In genomic region chr2:196927318-196928225, GRCh38 we compare ENCODE assay signal across 8 cellular contexts. TPM values are rescaled to one million over a fixed set of nuclear protein-coding genes. Genes with fewer than 3 reads are reported as not detected.
DNase-seq lines count a peak whose midpoint lies in the region; ATAC-seq and TF ChIP-seq lines count a peak whose summit lies in the region.

No MANE protein-coding gene starts in this region.

- BruUV-seq in PC-9 (replicated peaks; lab: Mats Ljungman, UMichigan), result no TSS peak

- peaks cover 24% of the 10 kb centered on the region for H3K79me2 ChIP-seq in PC-9 (ENCODE audit: low read depth)

- no peaks in the 10 kb centered on the region for H3K9me2 ChIP-seq in PC-9 (ENCODE audit: insufficient read depth)

- H3K27ac ChIP-seq in PC-9 (peak overlapping the region; percentile 60), right cardiac atrium (ENCODE audit: low read length) (peak overlapping the region; percentile 63)

- H3K9me3 ChIP-seq in PC-9 (ENCODE audit: insufficient read depth, low read depth) (no peaks in the 10 kb centered on the region), right cardiac atrium (ENCODE audit: control insufficient read depth, low read length) (no peaks in the 10 kb centered on the region)

- H3F3A ChIP-seq in PC-9 (ENCODE audit: insufficient read depth, low read depth), result peaks cover 6% of the 10 kb centered on the region; the same call in 1 of the 2 replicates

- DNase-seq in DMS153 (lab: John Stamatoyannopoulos, UW) (peak; percentile 65), HEK293T (ENCODE audit: extremely low spot score) (no peak), PC-9 (peak; percentile 6 to 70), right cardiac atrium (peak in 1 of 3 donors; percentile 22), renal cortical epithelial cell (ENCODE audit: low read depth) (peak; percentile 81), NCI-H774 (lab: John Stamatoyannopoulos, UW) (no peak)
- DNase-seq in activated naive CD4-positive, alpha-beta T cell treated with anti-CD3 and anti-CD28 coated beads, Interleukin-2, amount 50 U/mL, for 16 hours, result peak; percentile 56

- TF ChIP-seq CTCF in PC-9 (conservative IDR thresholded peaks at IDR 0.05), result no peak

- intact Hi-C loops in PC-9 (cut with micrococcal nuclease; ENCODE audit: unreplicated experiment) (loop anchor here (5.0 kb wide), 1 partner anchor 450 kb away; no protein-coding TSS in a partner anchor), right cardiac atrium (cut with DNase I) (no loop called here)

- peak in 1 of 2 donors; percentile 3 for ATAC-seq in right cardiac atrium
- no peak for ATAC-seq in GM18868 (IDR thresholded peaks at IDR 0.05; ENCODE audit: unreplicated experiment)

- H3K36me3 ChIP-seq in PC-9 (ENCODE audit: low read depth), result no peaks in the 10 kb centered on the region

- H3K27me3 ChIP-seq in PC-9 (ENCODE audit: insufficient read depth, low read depth), result no peaks in the 10 kb centered on the region
- no peaks in the 10 kb centered on the region for H3K27me3 ChIP-seq in right cardiac atrium (ENCODE audit: control insufficient read depth, insufficient read depth)

- no peaks in the 10 kb centered on the region for H4K20me1 ChIP-seq in PC-9 (ENCODE audit: insufficient read depth)

- peak overlapping the region; percentile 93 for H3K4me2 ChIP-seq in PC-9

- H3K4me1 ChIP-seq in PC-9 (replicated peaks; ENCODE audit: insufficient read depth) (peaks cover 18% of the 10 kb centered on the region), right cardiac atrium (ENCODE audit: control insufficient read depth, insufficient read depth, low read length) (no peaks in the 10 kb centered on the region)

- peak overlapping the region; percentile 99 for H2AFZ ChIP-seq in PC-9

- POLR2A ChIA-PET in HEK293T (lab: Yijun Ruan, JAX) (interaction anchor here (0.9 to 1.5 kb wide), 5 partner anchors 11 to 128 kb away, joined by 3 to 4 read pairs (median 3); partner anchors contain the start of gene GTF3C3), PC-9 (lab: Charles Lee; ENCODE audit: unreplicated experiment) (no interaction called here)

- H3K4me3 ChIP-seq in PC-9 (peak overlapping the region; percentile 98), right cardiac atrium (ENCODE audit: low read length) (peak overlapping the region; percentile 80)

- CTCF ChIA-PET in HEK293T (lab: Yijun Ruan, JAX) (interaction anchor here (1.0 kb wide), 1 partner anchor 241 kb away, joined by 3 read pairs; no protein-coding TSS in a partner anchor), PC-9 (lab: Charles Lee) (interaction anchor here (0.6 kb wide), 1 partner anchor 290 kb away, joined by 8 read pairs; no protein-coding TSS in a partner anchor)

- WGBS in right cardiac atrium, result 15% methylated on average over 23 of the region's 23 CpGs

TF ChIP-seq in HEK293T, 16 proteins besides CTCF, POLR2A, EP300 and RAD21:
- TF ChIP-seq SUZ12 (IDR thresholded peaks at IDR 0.05), result no peak
- TF ChIP-seq HDGF (IDR thresholded peaks at IDR 0.05; ENCODE audit: borderline replicate concordance), result no peak
- no peak for TF ChIP-seq ARNT (IDR thresholded peaks at IDR 0.05)
- 0 out of 2 replicates have a peak, but pooled peaks have one; percentile 14 for TF ChIP-seq L3MBTL2 (conservative IDR thresholded peaks at IDR 0.05)
- peak; percentile 89 for TF ChIP-seq ZNF384 (IDR thresholded peaks at IDR 0.05)

RNA-seq across cellular contexts. Expression of gene PGAP1, which starts 1.1 kb away (rescaled TPM):
- total RNA-seq in PC-9 (2021) (5.1 and 6.5 TPM in 2 replicates), right cardiac atrium (10 to 100 TPM; 10.3 to 12.5 (median 10.9) TPM), renal cortical epithelial cell (2.3 and 11.0 TPM in 2 replicates)
- 2.2 TPM for polyA plus RNA-seq in right cardiac atrium

Comparison
In these comparisons a context has a peak if more than half of its experiments do, and no peak if none do; other contexts are left out.
1. DNase-seq: peak in DMS153 (single experiment), PC-9 (2 of 2), activated naive CD4-positive, alpha-beta T cell treated with anti-CD3 and anti-CD28 coated beads, Interleukin-2, amount 50 U/mL, for 16 hours (single experiment) and renal cortical epithelial cell (single experiment); none in HEK293T (single experiment) and NCI-H774 (single experiment).